In the genomic region with DNA sequence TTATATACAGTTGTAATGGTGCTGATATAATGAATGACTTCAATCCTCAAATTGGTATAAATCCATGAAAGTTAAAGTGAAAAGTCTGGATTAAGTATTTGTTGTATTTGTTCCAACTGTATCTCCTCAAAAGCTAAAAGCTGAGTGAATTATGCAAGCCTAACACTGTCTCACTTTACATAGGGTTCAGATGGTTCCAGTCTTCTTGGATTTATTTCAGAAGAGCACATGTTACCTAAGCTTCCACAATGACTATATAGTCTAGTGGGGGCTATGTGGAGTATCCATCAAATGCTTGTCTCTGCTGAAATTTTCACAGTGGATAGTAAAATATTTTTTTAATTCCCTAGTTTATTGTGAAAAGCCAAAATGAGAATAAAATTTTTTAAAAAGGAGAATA, we compare ENCODE assay signal across 9 cellular contexts.
"Had no signal": no experiment of that assay in that cellular context is flagged by ENCODE, and none has a peak within 500 bp of the region (broad histone marks: within the 10 kb centered on the region; RNA-seq: fewer than 3 reads in every experiment).

No MANE protein-coding gene starts in this region.

- H3K9ac ChIP-seq: GM23248 had no signal

- H3K4me2 ChIP-seq: GM23338 had no signal

- H3K9me3 ChIP-seq: HAP-1 had no signal

- H3K4me1 ChIP-seq: HAP-1 had no signal

- H3K27ac ChIP-seq: GM23248 had no signal

- H3K4me3 ChIP-seq: GM23248, GM23338, HAP-1 had no signal

- ATAC-seq: GM23338, HCT116 had no signal

- DNase-seq: GM23248, GOT3, H7, H9, HCEC 1CT, HFFc6 had no signal
